In genomic region chr9:93649610-93650261, GRCh38 we compare ENCODE assay signal across 1 cellular context.
A peak's percentile ranks its signal among the peaks of the same experiment; 100 is the strongest.
TF ChIP-seq lines count a peak whose summit lies in the region.

No MANE protein-coding gene starts in this region.

TF ChIP-seq in GM12878, 131 proteins besides CTCF, POLR2A, EP300 and RAD21 (continued from another document):
- TF ChIP-seq PBX3 (IDR thresholded peaks at IDR 0.05; ENCODE audit: insufficient replicate concordance, low read depth, low read length) (peak; percentile 55), NR2C2 (IDR thresholded peaks at IDR 0.05; ENCODE audit: borderline replicate concordance, control insufficient read depth, insufficient read length, low read depth) (peak; percentile 42)
